In genomic region chr1:44636067-44636466, GRCh38 we compare ENCODE assay signal across 16 cellular contexts. TPM values are rescaled to one million over a fixed set of nuclear protein-coding genes. Genes with fewer than 3 reads are reported as not detected.
DNase-seq lines count a peak whose midpoint lies in the region; ATAC-seq, FAIRE-seq and TF ChIP-seq lines count a peak whose summit lies in the region.
"Had no signal": no experiment of that assay in that cellular context is flagged by ENCODE, and none has a peak within 500 bp of the region (broad histone marks: within the 10 kb centered on the region; RNA-seq: fewer than 3 reads in every experiment).

No MANE protein-coding gene starts in this region.

- peaks cover 44% of the 10 kb centered on the region for H3K4me1 Mint-ChIP-seq in stimulated activated naive CD8-positive, alpha-beta T cell treated with anti-CD3 and anti-CD28 coated beads, Interleukin-15, amount 100 ng/mL, for 72 hours
- H3K4me1 Mint-ChIP-seq in glutamatergic neuron (ENCODE audit: low read depth, unreplicated experiment): peaks cover 73% of the 10 kb centered on the region
- peaks cover 41% of the 10 kb centered on the region for H3K4me1 Mint-ChIP-seq in type B pancreatic cell (ENCODE audit: unreplicated experiment)

- H3K4me3 ChIP-seq in psoas muscle: no peak overlapping the region

- H3K36me3 Mint-ChIP-seq in glutamatergic neuron (ENCODE audit: unreplicated experiment): peaks cover 5% of the 10 kb centered on the region
- H3K36me3 Mint-ChIP-seq in type B pancreatic cell: peaks cover 28% of the 10 kb centered on the region

- peak overlapping the region; percentile 59 to 82 for H3K27ac Mint-ChIP-seq in stimulated activated naive CD8-positive, alpha-beta T cell treated with anti-CD3 and anti-CD28 coated beads, Interleukin-15, amount 100 ng/mL, for 72 hours
- H3K27ac Mint-ChIP-seq in glutamatergic neuron (ENCODE audit: unreplicated experiment) (peak overlapping the region; percentile 98), type B pancreatic cell (no peak overlapping the region)

- peaks cover 6 to 69% of the 10 kb centered on the region in 2 donors for H3K36me3 ChIP-seq in psoas muscle (ENCODE audit: insufficient read depth in 1 of 2, low read depth in 1 of 2)

- no peak overlapping the region for H3K4me3 Mint-ChIP-seq in stimulated activated naive CD8-positive, alpha-beta T cell treated with anti-CD3 and anti-CD28 coated beads, Interleukin-15, amount 100 ng/mL, for 72 hours
- H3K4me3 Mint-ChIP-seq in glutamatergic neuron (ENCODE audit: unreplicated experiment) (peak overlapping the region; percentile 82), type B pancreatic cell (peak overlapping the region; percentile 14)

- no peak for FAIRE-seq in RCC 7860 (lab: Jason Lieb, UNC)
- FAIRE-seq: A204.1 had no signal

- TF ChIP-seq CTCF in glutamatergic neuron (IDR thresholded peaks at IDR 0.05; ENCODE audit: partially characterized antibody, unreplicated experiment): no peak
- no peak for TF ChIP-seq CTCF in psoas muscle (IDR thresholded peaks at IDR 0.05)
- no peak for TF ChIP-seq CTCF in type B pancreatic cell (conservative IDR thresholded peaks at IDR 0.05)

- DNase-seq in stimulated activated naive CD8-positive, alpha-beta T cell treated with anti-CD3 and anti-CD28 coated beads, Interleukin-15, amount 100 ng/mL, for 72 hours: no peak
- DNase-seq in stimulated activated naive CD8-positive, alpha-beta T cell treated with anti-CD3 and anti-CD28 coated beads, Interleukin-15, Interleukin-2, amounts not matched to agents 100 U/mL and 50 U/mL, for 24 hours: no peak
- no peak for DNase-seq in glutamatergic neuron
- peak in 1 of 2 donors; percentile 44 for DNase-seq in psoas muscle
- no peak for DNase-seq in type B pancreatic cell (ENCODE audit: extremely low spot score, unreplicated experiment)
- no peak for DNase-seq in activated CD4-positive, alpha-beta T cell treated with anti-CD3 and anti-CD28 coated beads for 48 hours
- DNase-seq in RCC 7860 (ENCODE audit: low spot score): no peak
- DNase-seq: Caco-2, HCEC 1CT, NCI-H146, NCI-H2081 treated with DMSO at 0.1 percent for 48 hours, SHP77 treated with DMSO at 0.1 percent for 48 hours had no signal

- ATAC-seq in stimulated activated naive CD8-positive, alpha-beta T cell treated with anti-CD3 and anti-CD28 coated beads, Interleukin-15, amount 100 ng/mL, for 72 hours: no peak
- no peak for ATAC-seq in stimulated activated naive CD8-positive, alpha-beta T cell treated with anti-CD3 and anti-CD28 coated beads, Interleukin-15, Interleukin-2, amounts not matched to agents 100 U/mL and 50 U/mL, for 24 hours
- no peak for ATAC-seq in psoas muscle
- ATAC-seq in HG03571 (IDR thresholded peaks at IDR 0.05; ENCODE audit: unreplicated experiment): no peak
- ATAC-seq: Panc1 had no signal

- 74 to 81% (median 80%) methylated on average over 14 of the region's 14 CpGs for WGBS in psoas muscle, 3 donors

- H3K4me1 ChIP-seq in psoas muscle: peaks cover 83% of the 10 kb centered on the region

- intact Hi-C loops in psoas muscle (cut with DNase I): no loop called here

- H3K27me3 Mint-ChIP-seq in stimulated activated naive CD8-positive, alpha-beta T cell treated with anti-CD3 and anti-CD28 coated beads, Interleukin-15, amount 100 ng/mL, for 72 hours: no peaks in the 10 kb centered on the region
- H3K27me3 Mint-ChIP-seq in glutamatergic neuron (ENCODE audit: unreplicated experiment) (peaks cover 25% of the 10 kb centered on the region), type B pancreatic cell (no peaks in the 10 kb centered on the region)

- no peaks in the 10 kb centered on the region for H3K9me3 ChIP-seq in psoas muscle
- H3K9me3 ChIP-seq: Caco-2 had no signal

- H3K27me3 ChIP-seq in psoas muscle (ENCODE audit: insufficient read depth in 3 of 3, low read length in 2 of 3): no peaks in the 10 kb centered on the region

- peak overlapping the region; percentile 79 for H3K27ac ChIP-seq in psoas muscle
- H3K27ac ChIP-seq: C4-2B had no signal

- H3K9me3 Mint-ChIP-seq in stimulated activated naive CD8-positive, alpha-beta T cell treated with anti-CD3 and anti-CD28 coated beads, Interleukin-15, amount 100 ng/mL, for 72 hours: no peaks in the 10 kb centered on the region
- H3K9me3 Mint-ChIP-seq in glutamatergic neuron (ENCODE audit: unreplicated experiment): peaks cover 29% of the 10 kb centered on the region
- H3K9me3 Mint-ChIP-seq in type B pancreatic cell: no peaks in the 10 kb centered on the region

RNA-seq across cellular contexts. Expression of gene TMEM53, which starts 38.2 kb away (rescaled TPM):
- total RNA-seq in glutamatergic neuron (ENCODE audit: unreplicated experiment): 10.1 TPM
- 1 to 10 TPM; 3.9 to 7.7 (median 6.3) TPM for total RNA-seq in psoas muscle
- polyA plus RNA-seq in psoas muscle: 1 to 10 TPM; 2.4 to 6.2 (median 4.2) TPM
- total RNA-seq in type B pancreatic cell (ENCODE audit: low replicate concordance): 6.6 and 9.1 TPM in 2 replicates

RNA-seq across cellular contexts. Expression of gene ARMH1, which starts 38.4 kb away (rescaled TPM):
- 4.9 TPM for total RNA-seq in glutamatergic neuron (ENCODE audit: unreplicated experiment)
- under 1 TPM in 3 of 4 donors, not detected in 1; 0.59 to 0.82 (median 0.64) TPM for total RNA-seq in psoas muscle
- polyA plus RNA-seq in psoas muscle: under 1 TPM; 0.08 to 0.74 (median 0.26) TPM
- total RNA-seq in type B pancreatic cell (ENCODE audit: low replicate concordance): 5.5 and 11.6 TPM in 2 replicates
- total RNA-seq: Caco-2 had no signal

Comparison
In these comparisons a context has a peak if more than half of its experiments do, and no peak if none do; other contexts are left out.
1. H3K4me3 Mint-ChIP-seq: peak in glutamatergic neuron (single experiment) and type B pancreatic cell (single experiment); none in stimulated activated naive CD8-positive, alpha-beta T cell treated with anti-CD3 and anti-CD28 coated beads, Interleukin-15, amount 100 ng/mL, for 72 hours (0 of 2).